8 cellular contexts compared by ENCODE assay signal in the genomic region with DNA sequence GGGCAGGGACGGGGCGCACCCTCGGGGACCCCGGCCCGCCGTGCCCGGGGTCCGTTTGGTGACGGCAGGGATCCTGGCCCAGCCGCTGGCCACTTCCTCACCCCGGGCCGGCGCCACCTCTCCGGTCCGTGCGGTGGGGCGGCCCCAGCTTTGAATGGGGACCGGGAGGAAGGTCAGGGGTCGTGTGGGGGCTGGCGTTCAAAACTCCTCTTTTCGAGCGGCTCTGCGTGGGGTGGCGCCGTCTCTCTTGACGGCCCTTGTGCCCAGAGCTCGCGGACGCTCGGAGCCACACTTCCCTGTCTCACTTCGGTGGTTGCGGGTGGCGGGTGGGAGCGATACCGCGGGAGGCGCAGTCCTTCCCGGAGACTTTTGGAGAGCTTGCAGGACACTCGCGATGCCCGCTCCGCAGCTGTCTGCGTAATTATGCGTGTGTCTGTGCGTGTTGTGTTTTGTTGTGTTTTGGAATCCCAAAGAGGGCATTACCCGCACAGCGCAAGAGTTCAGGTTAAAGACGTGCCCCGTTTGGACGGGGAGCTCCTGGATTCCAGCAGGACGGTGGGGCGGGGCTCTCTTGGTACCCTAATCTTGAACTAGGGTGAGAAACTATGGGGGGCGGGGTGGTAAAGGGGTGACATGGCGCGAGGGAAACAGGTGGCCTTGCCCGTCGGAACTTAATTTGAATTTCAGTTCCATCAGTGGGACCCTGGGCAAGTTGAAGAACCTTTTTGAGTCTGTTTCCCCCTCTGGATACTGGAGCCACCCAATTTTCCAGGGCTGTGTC. TPM values are rescaled to one million over a fixed set of nuclear protein-coding genes. Genes with fewer than 3 reads are reported as not detected.
DNase-seq lines count a peak whose midpoint lies in the region; ATAC-seq and TF ChIP-seq lines count a peak whose summit lies in the region.

No MANE protein-coding gene starts in this region.

- no peak overlapping the region for H3K27ac ChIP-seq in WERI-Rb-1
- peak overlapping the region in 3 of 4 donors; percentile 21 to 76 (median 60) for H3K27ac ChIP-seq in gastroesophageal sphincter

- intact Hi-C loops in posterior vena cava (cut with DNase I), result no loop called here

- DNase-seq in NCI-H748 (lab: John Stamatoyannopoulos, UW; ENCODE audit: unreplicated experiment) (peak; percentile 10), NCI-H748 treated with DMSO at 0.1 percent for 48 hours (lab: John Stamatoyannopoulos, UW) (no peak), WERI-Rb-1 (no peak), posterior vena cava (ENCODE audit: low spot score) (peak; percentile 87), KG1 (lab: John Stamatoyannopoulos, UW) (no peak), NCI-H774 (lab: John Stamatoyannopoulos, UW) (no peak)

- WGBS in gastroesophageal sphincter (ENCODE audit: low coverage in 1 of 2), 2 donors, result 0 to 6% methylated on average over 7 to 19 of the region's 57 CpGs

- peaks cover 0 to 29% (median 0%) of the 10 kb centered on the region in 3 donors for H3K4me1 ChIP-seq in gastroesophageal sphincter

- ATAC-seq in HG03025 (IDR thresholded peaks at IDR 0.05; ENCODE audit: low FRiP score, unreplicated experiment), result peak; percentile 4
- ATAC-seq in gastroesophageal sphincter, result no peak

- no peaks in the 10 kb centered on the region for H3K9me3 ChIP-seq in WERI-Rb-1 (ENCODE audit: severe bottlenecking)
- no peaks in the 10 kb centered on the region for H3K9me3 ChIP-seq in gastroesophageal sphincter

- no peaks in the 10 kb centered on the region for H3K36me3 ChIP-seq in WERI-Rb-1
- H3K36me3 ChIP-seq in gastroesophageal sphincter, result no peaks in the 10 kb centered on the region

- TF ChIP-seq CTCF in WERI-Rb-1 (IDR thresholded peaks at IDR 0.05; ENCODE audit: low read depth, low read length), result no peak
- no peak for TF ChIP-seq CTCF in gastroesophageal sphincter (IDR thresholded peaks at IDR 0.05)

- no peak for TF ChIP-seq POLR2A in gastroesophageal sphincter (IDR thresholded peaks at IDR 0.05)

- H3K4me3 ChIP-seq in WERI-Rb-1 (ENCODE audit: low read depth, low read length) (peak overlapping the region; percentile 47), gastroesophageal sphincter (peak overlapping the region; percentile 45 to 66)

- no peak for TF ChIP-seq EP300 in gastroesophageal sphincter (IDR thresholded peaks at IDR 0.05)

- H3K27me3 ChIP-seq in WERI-Rb-1 (ENCODE audit: insufficient read depth, low read depth, severe bottlenecking), result peaks cover 5% of the 10 kb centered on the region
- peaks cover 61% of the 10 kb centered on the region for H3K27me3 ChIP-seq in gastroesophageal sphincter

RNA-seq across cellular contexts. Expression of a gene that starts 0.6 kb away (rescaled TPM):
- total RNA-seq in gastroesophageal sphincter (10 to 100 TPM in 1 of 4 donors, 1 to 10 TPM in 3; 6.2 to 11.4 (median 8.1) TPM), posterior vena cava (10 to 100 TPM; 15.9 to 24.5 TPM)

Comparison
In these comparisons a context has a peak if more than half of its experiments do, and no peak if none do; other contexts are left out.
1. DNase-seq: peak in NCI-H748 (single experiment) and posterior vena cava (single experiment); none in NCI-H748 treated with DMSO at 0.1 percent for 48 hours (single experiment), WERI-Rb-1 (single experiment), KG1 (single experiment) and NCI-H774 (single experiment).